ENCODE assay signal across 19 cellular contexts in the genomic region with DNA sequence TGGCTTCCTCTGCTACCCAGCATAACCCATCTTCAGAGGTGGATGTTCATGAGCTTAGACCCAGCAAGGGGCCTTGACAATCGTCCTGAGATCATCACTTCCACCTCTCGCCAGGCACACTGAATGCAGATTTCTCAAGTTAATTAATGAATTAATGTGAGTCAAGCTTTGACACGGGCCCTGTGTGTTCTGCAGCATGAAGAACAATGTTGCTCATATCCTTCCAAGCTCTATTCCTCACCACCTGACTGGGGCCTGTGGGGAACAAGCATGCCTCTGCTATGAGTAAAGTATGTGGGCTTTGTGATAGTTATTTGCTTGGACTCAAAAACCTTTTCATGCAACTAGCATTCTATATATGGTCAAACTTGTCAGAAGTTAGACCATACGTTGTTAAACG.
DNase-seq lines count a peak whose midpoint lies in the region; ATAC-seq and TF ChIP-seq lines count a peak whose summit lies in the region.
"Had no signal": no experiment of that assay in that cellular context is flagged by ENCODE, and none has a peak within 500 bp of the region (broad histone marks: within the 10 kb centered on the region; RNA-seq: fewer than 3 reads in every experiment).

No MANE protein-coding gene starts in this region.

- intact Hi-C loops in right cardiac atrium (cut with DNase I) (no loop called here), CD14-positive monocyte (cut with micrococcal nuclease) (no loop called here)
- intact Hi-C loops in activated CD4-positive, alpha-beta T cell treated with anti-CD3 and anti-CD28 coated beads for 36 hours (cut with DNase I, micrococcal nuclease): no loop called here

- POLR2A ChIA-PET in activated CD4-positive, alpha-beta T cell treated with anti-CD3 and anti-CD28 coated beads for 36 hours (lab: Charles Lee): no interaction called here

- H3K36me3 ChIP-seq in adipocyte (ENCODE audit: control insufficient read depth, insufficient read depth, low read length, severe bottlenecking): no peaks in the 10 kb centered on the region
- H3K36me3 ChIP-seq: colonic mucosa, prostate gland had no signal

- H3K9me3 Mint-ChIP-seq in HFFc6: no peaks in the 10 kb centered on the region
- H3K9me3 Mint-ChIP-seq in activated CD4-positive, alpha-beta T cell treated with anti-CD3 and anti-CD28 coated beads for 36 hours (ENCODE audit: low read depth): no peaks in the 10 kb centered on the region
- peaks cover 0 to 5% (median 2%) of the 10 kb centered on the region in 7 donors for H3K9me3 Mint-ChIP-seq in CD14-positive monocyte
- H3K9me3 Mint-ChIP-seq: stimulated activated memory B cell treated with anti-CD40 and anti-IgM and Interleukin-4, amounts not matched to agents 10 μg/mL and 1 μg/mL and 100 μg/mL, for 72 hours had no signal

- TF ChIP-seq CTCF in HFFc6 (IDR thresholded peaks at IDR 0.05) (no peak), fibroblast of mammary gland (conservative IDR thresholded peaks at IDR 0.05; ENCODE audit: control insufficient read depth, insufficient read depth, low read depth, low read length) (no peak), retinal pigment epithelial cell (conservative IDR thresholded peaks at IDR 0.05; ENCODE audit: low read depth, low read length) (no peak), CD14-positive monocyte (IDR thresholded peaks at IDR 0.05) (no peak)

- 77% methylated on average over 5 of the region's 5 CpGs for WGBS in right cardiac atrium

- H3K9me3 ChIP-seq in adipocyte (ENCODE audit: control insufficient read depth, low read length) (no peaks in the 10 kb centered on the region), right cardiac atrium (ENCODE audit: control insufficient read depth, low read length) (no peaks in the 10 kb centered on the region)
- H3K9me3 ChIP-seq: colonic mucosa, prostate gland had no signal

- H3K27ac Mint-ChIP-seq in HFFc6 (peak overlapping the region; percentile 77), CD14-positive monocyte (no peak overlapping the region)
- no peak overlapping the region for H3K27ac Mint-ChIP-seq in activated CD4-positive, alpha-beta T cell treated with anti-CD3 and anti-CD28 coated beads for 36 hours
- H3K27ac Mint-ChIP-seq: nephron progenitor cell; stimulated activated memory B cell treated with anti-CD40 and anti-IgM and Interleukin-4, amounts not matched to agents 10 μg/mL and 1 μg/mL and 100 μg/mL, for 72 hours had no signal

- no peaks in the 10 kb centered on the region; the same call in 1 of the 2 replicates for H3K27me3 Mint-ChIP-seq in HFFc6 (ENCODE audit: insufficient read depth)
- H3K27me3 Mint-ChIP-seq in activated CD4-positive, alpha-beta T cell treated with anti-CD3 and anti-CD28 coated beads for 36 hours: no peaks in the 10 kb centered on the region
- H3K27me3 Mint-ChIP-seq in CD14-positive monocyte (ENCODE audit: low read depth in 3 of 3): peaks cover 0 to 3% (median 0%) of the 10 kb centered on the region in 3 donors
- H3K27me3 Mint-ChIP-seq: stimulated activated memory B cell treated with anti-CD40 and anti-IgM and Interleukin-4, amounts not matched to agents 10 μg/mL and 1 μg/mL and 100 μg/mL, for 72 hours had no signal

- H3K27ac ChIP-seq in right cardiac atrium (ENCODE audit: low read length): no peak overlapping the region
- H3K27ac ChIP-seq: C4-2B, colonic mucosa, prostate gland had no signal

- H3K27me3 ChIP-seq in adipocyte (replicated peaks; ENCODE audit: control insufficient read depth, insufficient read depth, low read length) (no peaks in the 10 kb centered on the region), right cardiac atrium (ENCODE audit: control insufficient read depth, insufficient read depth) (no peaks in the 10 kb centered on the region)
- H3K27me3 ChIP-seq: colonic mucosa had no signal

- DNase-seq in HFFc6: peak; percentile 82
- peak; percentile 54 for DNase-seq in adipocyte (ENCODE audit: low read depth)
- peak; percentile 91 for DNase-seq in fibroblast of mammary gland (ENCODE audit: low read depth)
- peak; percentile 20 for DNase-seq in retinal pigment epithelial cell (ENCODE audit: low read depth)
- DNase-seq in right cardiac atrium: no peak
- no peak for DNase-seq in activated CD4-positive, alpha-beta T cell treated with anti-CD3 and anti-CD28 coated beads for 36 hours
- DNase-seq in CD14-positive monocyte (ENCODE audit: low spot score): no peak
- no peak for DNase-seq in Ammon's horn (ENCODE audit: low spot score)
- DNase-seq: amygdala, colonic mucosa, DMS153, islet precursor cell, NCI-H1694 treated with DMSO at 0.1 percent for 48 hours, nephron progenitor cell, SHP77 treated with DMSO at 0.1 percent for 48 hours, trophoblast cell had no signal

- H3K4me1 Mint-ChIP-seq in HFFc6 (ENCODE audit: low read depth): peaks cover 30% of the 10 kb centered on the region
- H3K4me1 Mint-ChIP-seq in activated CD4-positive, alpha-beta T cell treated with anti-CD3 and anti-CD28 coated beads for 36 hours: no peaks in the 10 kb centered on the region
- H3K4me1 Mint-ChIP-seq in CD14-positive monocyte: no peaks in the 10 kb centered on the region
- H3K4me1 Mint-ChIP-seq: nephron progenitor cell; stimulated activated memory B cell treated with anti-CD40 and anti-IgM and Interleukin-4, amounts not matched to agents 10 μg/mL and 1 μg/mL and 100 μg/mL, for 72 hours had no signal

- H3K4me3 ChIP-seq in adipocyte (ENCODE audit: low read length) (no peak overlapping the region), fibroblast of mammary gland (ENCODE audit: control insufficient read depth, low read depth, low read length) (no peak overlapping the region), retinal pigment epithelial cell (ENCODE audit: low read length) (no peak overlapping the region), right cardiac atrium (ENCODE audit: low read length) (no peak overlapping the region)
- H3K4me3 ChIP-seq: colonic mucosa, prostate gland had no signal

- no peak for ATAC-seq in right cardiac atrium
- no peak for ATAC-seq in activated CD4-positive, alpha-beta T cell treated with anti-CD3 and anti-CD28 coated beads for 36 hours
- ATAC-seq: stimulated activated memory B cell treated with anti-CD40 and anti-IgM and Interleukin-4, amounts not matched to agents 10 μg/mL and 1 μg/mL and 100 μg/mL, for 72 hours had no signal

- no peak overlapping the region for H3K9ac ChIP-seq in adipocyte (ENCODE audit: low read length)

- no peaks in the 10 kb centered on the region for H3K36me3 Mint-ChIP-seq in HFFc6 (ENCODE audit: low read depth)
- no peaks in the 10 kb centered on the region for H3K36me3 Mint-ChIP-seq in activated CD4-positive, alpha-beta T cell treated with anti-CD3 and anti-CD28 coated beads for 36 hours (ENCODE audit: low read depth)
- H3K36me3 Mint-ChIP-seq in CD14-positive monocyte: no peaks in the 10 kb centered on the region
- H3K36me3 Mint-ChIP-seq: stimulated activated memory B cell treated with anti-CD40 and anti-IgM and Interleukin-4, amounts not matched to agents 10 μg/mL and 1 μg/mL and 100 μg/mL, for 72 hours had no signal

- CTCF ChIA-PET in activated CD4-positive, alpha-beta T cell treated with anti-CD3 and anti-CD28 coated beads for 36 hours (lab: Charles Lee): no interaction called here

- no peak overlapping the region for H3K4me3 Mint-ChIP-seq in HFFc6
- no peak overlapping the region for H3K4me3 Mint-ChIP-seq in activated CD4-positive, alpha-beta T cell treated with anti-CD3 and anti-CD28 coated beads for 36 hours
- H3K4me3 Mint-ChIP-seq in CD14-positive monocyte: no peak overlapping the region
- H3K4me3 Mint-ChIP-seq: nephron progenitor cell; stimulated activated memory B cell treated with anti-CD40 and anti-IgM and Interleukin-4, amounts not matched to agents 10 μg/mL and 1 μg/mL and 100 μg/mL, for 72 hours had no signal

- peaks cover 22% of the 10 kb centered on the region for H3K4me1 ChIP-seq in adipocyte (ENCODE audit: control insufficient read depth, insufficient read depth, low read length)
- no peaks in the 10 kb centered on the region for H3K4me1 ChIP-seq in right cardiac atrium (ENCODE audit: control insufficient read depth, insufficient read depth, low read length)
- H3K4me1 ChIP-seq: colonic mucosa, prostate gland had no signal

Comparison
In these comparisons a context has a peak if more than half of its experiments do, and no peak if none do; other contexts are left out.
1. DNase-seq: peak in HFFc6 (single experiment), adipocyte (single experiment), fibroblast of mammary gland (single experiment) and retinal pigment epithelial cell (single experiment); none in right cardiac atrium (0 of 3), activated CD4-positive, alpha-beta T cell treated with anti-CD3 and anti-CD28 coated beads for 36 hours (single experiment), CD14-positive monocyte (single experiment) and Ammon's horn (single experiment).